19 cellular contexts compared by ENCODE assay signal in the genomic region with DNA sequence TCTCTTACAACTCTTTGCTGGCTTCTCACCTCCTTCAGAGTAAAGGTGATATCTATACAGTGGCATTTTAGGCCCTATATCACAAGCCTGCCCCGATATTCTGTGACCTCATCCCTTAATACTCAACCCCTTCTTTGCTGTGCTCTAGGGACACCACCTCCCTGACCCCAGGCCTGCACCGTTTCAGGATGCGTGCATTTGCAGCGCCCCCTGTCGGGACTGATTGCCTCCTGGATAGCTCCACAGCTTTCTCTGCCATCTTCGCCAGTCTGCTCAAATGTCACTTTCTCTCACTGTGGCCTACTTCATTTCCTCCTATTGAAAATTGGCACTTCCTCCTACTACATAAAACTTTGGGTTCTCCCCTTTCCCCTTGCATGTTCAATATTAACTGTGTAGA.
DNase-seq lines count a peak whose midpoint lies in the region; ATAC-seq, FAIRE-seq and TF ChIP-seq lines count a peak whose summit lies in the region.
"Had no signal": no experiment of that assay in that cellular context is flagged by ENCODE, and none has a peak within 500 bp of the region (broad histone marks: within the 10 kb centered on the region; RNA-seq: fewer than 3 reads in every experiment).

No MANE protein-coding gene starts in this region.

- H3K9ac ChIP-seq in NT2/D1 (ENCODE audit: insufficient read length, low read depth) (no peak overlapping the region), endodermal cell (ENCODE audit: extremely low read depth, low read length, poor library complexity, severe bottlenecking) (no peak overlapping the region)
- H3K9ac ChIP-seq: BLaER1 had no signal

- no peak for FAIRE-seq in urothelium cell line (lab: Jason Lieb, UNC)

- H3K4me1 ChIP-seq in BE2C, result no peaks in the 10 kb centered on the region; the same call in 1 of the 2 replicates
- H3K4me1 ChIP-seq in NT2/D1 (ENCODE audit: insufficient read depth, insufficient read length), result no peaks in the 10 kb centered on the region
- no peaks in the 10 kb centered on the region for H3K4me1 ChIP-seq in endodermal cell (ENCODE audit: control insufficient read depth, insufficient read depth, low read length)
- H3K4me1 ChIP-seq in body of pancreas, result no peaks in the 10 kb centered on the region
- H3K4me1 ChIP-seq: BLaER1, left ventricle myocardium inferior, vagina had no signal

- no peak overlapping the region for H3K27ac Mint-ChIP-seq in endodermal cell
- H3K27ac Mint-ChIP-seq: stimulated activated memory B cell treated with anti-CD40 and anti-IgM and Interleukin-4, amounts not matched to agents 10 μg/mL and 1 μg/mL and 100 μg/mL, for 72 hours; T-cell had no signal

- peaks cover 3% of the 10 kb centered on the region for H3K27me3 Mint-ChIP-seq in endodermal cell (ENCODE audit: insufficient read depth)
- H3K27me3 Mint-ChIP-seq: stimulated activated memory B cell treated with anti-CD40 and anti-IgM and Interleukin-4, amounts not matched to agents 10 μg/mL and 1 μg/mL and 100 μg/mL, for 72 hours; T-cell had no signal

- H3K9me3 Mint-ChIP-seq in endodermal cell, result peaks cover 5% of the 10 kb centered on the region

- H3K4me3 ChIP-seq in BE2C (ENCODE audit: low read depth, low read length), result no peak overlapping the region
- H3K4me3 ChIP-seq in NT2/D1 (ENCODE audit: insufficient read length, low read depth), result no peak overlapping the region
- no peak overlapping the region for H3K4me3 ChIP-seq in endodermal cell (ENCODE audit: low read length)
- H3K4me3 ChIP-seq in body of pancreas, result no peak overlapping the region
- H3K4me3 ChIP-seq: BLaER1, coronary artery, left ventricle myocardium inferior, vagina had no signal

- DNase-seq in BE2C (no peak), NT2/D1 (ENCODE audit: low read depth, low spot score) (peak; percentile 15), endodermal cell (peak; percentile 93), urothelium cell line (ENCODE audit: low spot score) (no peak), body of pancreas (no peak)
- DNase-seq: activated T-cell treated with anti-CD3 and anti-CD28 coated beads, Interleukin-2, amount 50 U/mL, for 4 hours; amniotic stem cell; left ventricle myocardium inferior; stimulated activated CD4-positive, alpha-beta T cell treated with anti-CD3 and anti-CD28 coated beads, Interleukin-4, amount 100 ng/mL, for 4 hours; T-cell had no signal

- H3K4me3 Mint-ChIP-seq in endodermal cell, result no peak overlapping the region
- H3K4me3 Mint-ChIP-seq: activated T-cell treated with anti-CD3 and anti-CD28 coated beads, Interleukin-2, amount 50 U/mL, for 4 hours; stimulated activated memory B cell treated with anti-CD40 and anti-IgM and Interleukin-4, amounts not matched to agents 10 μg/mL and 1 μg/mL and 100 μg/mL, for 72 hours; T-cell had no signal

- TF ChIP-seq CTCF in BE2C (IDR thresholded peaks at IDR 0.05; ENCODE audit: low read depth, low read length), result 0 out of 2 replicates have a peak, but pooled peaks have one; percentile 19
- peak; percentile 35; the same call in 1 of the 3 replicates for TF ChIP-seq CTCF in GM12872 (IDR thresholded peaks at IDR 0.05; ENCODE audit: insufficient read depth, low read depth, low read length)
- TF ChIP-seq CTCF in endodermal cell (conservative IDR thresholded peaks at IDR 0.05), result peak; percentile 88
- no peak for TF ChIP-seq CTCF in body of pancreas (IDR thresholded peaks at IDR 0.05)

- WGBS in endodermal cell (ENCODE audit: insufficient coverage in 1 of 2, insufficient read length in 1 of 2), 2 experiments, result 55 to 65% methylated on average over 4 to 6 of the region's 6 CpGs
- WGBS in body of pancreas, 2 donors, result 23 to 31% methylated on average over 6 of the region's 6 CpGs

- H3K9me3 ChIP-seq in BE2C, result no peaks in the 10 kb centered on the region
- no peaks in the 10 kb centered on the region for H3K9me3 ChIP-seq in NT2/D1 (ENCODE audit: insufficient read depth, low read length)
- H3K9me3 ChIP-seq in endodermal cell (ENCODE audit: control insufficient read depth, low read length), result peaks cover 35% of the 10 kb centered on the region
- no peaks in the 10 kb centered on the region for H3K9me3 ChIP-seq in body of pancreas
- H3K9me3 ChIP-seq: vagina had no signal

- H3K27ac ChIP-seq in endodermal cell (ENCODE audit: low read depth, low read length) (no peak overlapping the region), body of pancreas (no peak overlapping the region)
- H3K27ac ChIP-seq: BLaER1, coronary artery, left ventricle myocardium inferior, vagina had no signal

- TF ChIP-seq POLR2A in body of pancreas (IDR thresholded peaks at IDR 0.05), result no peak

- no peaks in the 10 kb centered on the region for H3K4me1 Mint-ChIP-seq in endodermal cell
- H3K4me1 Mint-ChIP-seq: stimulated activated memory B cell treated with anti-CD40 and anti-IgM and Interleukin-4, amounts not matched to agents 10 μg/mL and 1 μg/mL and 100 μg/mL, for 72 hours had no signal

- H3K36me3 ChIP-seq in BE2C (no peaks in the 10 kb centered on the region), NT2/D1 (ENCODE audit: insufficient read depth, insufficient read length, low read length) (no peaks in the 10 kb centered on the region), endodermal cell (ENCODE audit: control insufficient read depth, insufficient read depth, low read length) (no peaks in the 10 kb centered on the region), body of pancreas (replicated peaks in 1 of 2; ENCODE audit: insufficient read depth in 1 of 2, low read depth in 2 of 2) (no peaks in the 10 kb centered on the region)
- H3K36me3 ChIP-seq: BLaER1, left ventricle myocardium inferior, vagina had no signal

- no peak for ATAC-seq in GM21528 (IDR thresholded peaks at IDR 0.05; ENCODE audit: low FRiP score, unreplicated experiment)
- ATAC-seq in GM19395 (IDR thresholded peaks at IDR 0.05; ENCODE audit: unreplicated experiment), result no peak
- ATAC-seq in body of pancreas, result no peak
- ATAC-seq: activated CD4-positive, CD25-positive, alpha-beta regulatory T cell treated with anti-CD3 and anti-CD28 coated beads, Interleukin-2, amount 50 U/mL, for 24 hours; activated T-cell treated with anti-CD3 and anti-CD28 coated beads, Interleukin-2, amount 50 U/mL, for 4 hours; sciatic nerve; stimulated activated memory B cell treated with anti-CD40 and anti-IgM and Interleukin-4, amounts not matched to agents 10 μg/mL and 1 μg/mL and 100 μg/mL, for 72 hours; T-cell had no signal

- no peaks in the 10 kb centered on the region for H3K27me3 ChIP-seq in BE2C
- H3K27me3 ChIP-seq in NT2/D1 (ENCODE audit: insufficient read depth, insufficient read length), result no peaks in the 10 kb centered on the region
- H3K27me3 ChIP-seq in endodermal cell (ENCODE audit: control insufficient read depth, insufficient read depth, low read length, poor library complexity, severe bottlenecking), result no peaks in the 10 kb centered on the region
- no peaks in the 10 kb centered on the region for H3K27me3 ChIP-seq in body of pancreas
- H3K27me3 ChIP-seq: BLaER1, vagina had no signal

- no peaks in the 10 kb centered on the region for H3K36me3 Mint-ChIP-seq in endodermal cell (ENCODE audit: low read depth)
- H3K36me3 Mint-ChIP-seq: stimulated activated memory B cell treated with anti-CD40 and anti-IgM and Interleukin-4, amounts not matched to agents 10 μg/mL and 1 μg/mL and 100 μg/mL, for 72 hours; T-cell had no signal

- intact Hi-C loops in body of pancreas (cut with DNase I), result no loop called here

Comparison
In these comparisons a context has a peak if more than half of its experiments do, and no peak if none do; other contexts are left out.
1. DNase-seq: peak in NT2/D1 (single experiment) and endodermal cell (single experiment); none in BE2C (single experiment), urothelium cell line (single experiment) and body of pancreas (0 of 4).
2. CTCF ChIP-seq: peak in BE2C (single experiment), GM12872 (single experiment) and endodermal cell (single experiment); none in body of pancreas (0 of 7).